In genomic region chr13:114114666-114115065, GRCh38 we compare ENCODE assay signal across 8 cellular contexts. TPM values are rescaled to one million over a fixed set of nuclear protein-coding genes. Genes with fewer than 3 reads are reported as not detected.
A peak's percentile ranks its signal among the peaks of the same experiment; 100 is the strongest.
DNase-seq lines count a peak whose midpoint lies in the region; ATAC-seq and TF ChIP-seq lines count a peak whose summit lies in the region.
"Not testable (repeated sequence)": the region's sequence is repeated elsewhere in the genome, so short reads cannot be mapped to it uniquely, and the experiment has no call there.
"Had no signal": no experiment of that assay in that cellular context is flagged by ENCODE, and none has a peak within 500 bp of the region (broad histone marks: within the 10 kb centered on the region; RNA-seq: fewer than 3 reads in every experiment).

No MANE protein-coding gene starts in this region.

- peaks cover 72% of the 10 kb centered on the region for H3K4me1 Mint-ChIP-seq in activated T-cell treated with anti-CD3 and anti-CD28 coated beads, Interleukin-2, amount 50 U/mL, for 4 hours (ENCODE audit: low read depth)
- H3K4me1 Mint-ChIP-seq in chondrocyte (ENCODE audit: low read depth), result peaks cover 78% of the 10 kb centered on the region
- peaks cover 43% of the 10 kb centered on the region in 2 donors for H3K4me1 Mint-ChIP-seq in natural killer cell treated with Interleukin-12 subunit alpha and Interleukin-12 subunit beta and Interleukin-15 and Interleukin-18, amount 100 ng/mL, for 72 hours (ENCODE audit: low read depth in 2 of 2)
- peaks cover 54% of the 10 kb centered on the region for H3K4me1 Mint-ChIP-seq in stimulated activated memory B cell treated with anti-CD40 and anti-IgM and Interleukin-4, amounts not matched to agents 10 μg/mL and 1 μg/mL and 100 μg/mL, for 72 hours

- not testable (repeated sequence) for TF ChIP-seq CTCF in HEK293 (tag by site-specific recombination; IDR thresholded peaks at IDR 0.05); WERI-Rb-1 (IDR thresholded peaks at IDR 0.05; ENCODE audit: low read depth, low read length); chondrocyte (IDR thresholded peaks at IDR 0.05)

- not testable (repeated sequence) for H3K27me3 ChIP-seq in WERI-Rb-1 (ENCODE audit: insufficient read depth, low read depth, severe bottlenecking)

- not testable (repeated sequence) for H3K4me3 ChIP-seq in HEK293 (ENCODE audit: low read depth, low read length); WERI-Rb-1 (ENCODE audit: low read depth, low read length)

- H3K27me3 Mint-ChIP-seq in activated T-cell treated with anti-CD3 and anti-CD28 coated beads, Interleukin-2, amount 50 U/mL, for 4 hours (ENCODE audit: low read depth); chondrocyte (ENCODE audit: low read depth); natural killer cell treated with Interleukin-12 subunit alpha and Interleukin-12 subunit beta and Interleukin-15 and Interleukin-18, amount 100 ng/mL, for 72 hours; stimulated activated memory B cell treated with anti-CD40 and anti-IgM and Interleukin-4, amounts not matched to agents 10 μg/mL and 1 μg/mL and 100 μg/mL, for 72 hours: not testable (repeated sequence)

- not testable (repeated sequence) for ATAC-seq in activated T-cell treated with anti-CD3 and anti-CD28 coated beads, Interleukin-2, amount 50 U/mL, for 4 hours; natural killer cell treated with Interleukin-12 subunit alpha and Interleukin-12 subunit beta and Interleukin-15 and Interleukin-18, amount 100 ng/mL, for 72 hours; stimulated activated memory B cell treated with anti-CD40 and anti-IgM and Interleukin-4, amounts not matched to agents 10 μg/mL and 1 μg/mL and 100 μg/mL, for 72 hours

- H3K4me3 Mint-ChIP-seq in activated T-cell treated with anti-CD3 and anti-CD28 coated beads, Interleukin-2, amount 50 U/mL, for 4 hours, result peak overlapping the region; percentile 24
- H3K4me3 Mint-ChIP-seq in chondrocyte (ENCODE audit: unreplicated experiment); stimulated activated memory B cell treated with anti-CD40 and anti-IgM and Interleukin-4, amounts not matched to agents 10 μg/mL and 1 μg/mL and 100 μg/mL, for 72 hours: not testable (repeated sequence)
- peak overlapping the region; percentile 51 for H3K4me3 Mint-ChIP-seq in natural killer cell treated with Interleukin-12 subunit alpha and Interleukin-12 subunit beta and Interleukin-15 and Interleukin-18, amount 100 ng/mL, for 72 hours

- not testable (repeated sequence) for H3K36me3 ChIP-seq in HEK293 (ENCODE audit: control insufficient read depth in 2 of 2, insufficient read depth in 1 of 2, low read length in 2 of 2); WERI-Rb-1

- peaks cover 13% of the 10 kb centered on the region for H3K36me3 Mint-ChIP-seq in activated T-cell treated with anti-CD3 and anti-CD28 coated beads, Interleukin-2, amount 50 U/mL, for 4 hours (ENCODE audit: insufficient read depth)
- not testable (repeated sequence) for H3K36me3 Mint-ChIP-seq in chondrocyte (ENCODE audit: low read depth); natural killer cell treated with Interleukin-12 subunit alpha and Interleukin-12 subunit beta and Interleukin-15 and Interleukin-18, amount 100 ng/mL, for 72 hours; stimulated activated memory B cell treated with anti-CD40 and anti-IgM and Interleukin-4, amounts not matched to agents 10 μg/mL and 1 μg/mL and 100 μg/mL, for 72 hours

- H3K9me3 ChIP-seq in HEK293 (ENCODE audit: control insufficient read depth, insufficient read depth, low read depth, low read length); WERI-Rb-1 (ENCODE audit: severe bottlenecking): not testable (repeated sequence)

- not testable (repeated sequence) for H3K9me3 Mint-ChIP-seq in activated T-cell treated with anti-CD3 and anti-CD28 coated beads, Interleukin-2, amount 50 U/mL, for 4 hours; chondrocyte (ENCODE audit: low read depth); natural killer cell treated with Interleukin-12 subunit alpha and Interleukin-12 subunit beta and Interleukin-15 and Interleukin-18, amount 100 ng/mL, for 72 hours; stimulated activated memory B cell treated with anti-CD40 and anti-IgM and Interleukin-4, amounts not matched to agents 10 μg/mL and 1 μg/mL and 100 μg/mL, for 72 hours

- H3K27ac ChIP-seq in HEK293 (ENCODE audit: extremely low read depth, low read depth, low read length); WERI-Rb-1: not testable (repeated sequence)

- CTCF ChIA-PET in HEK293 (lab: Yijun Ruan, JAX), result not testable (repeated sequence)

- not testable (repeated sequence) for H3K4me1 ChIP-seq in HEK293 (ENCODE audit: control insufficient read depth, insufficient read depth, low read length)

- POLR2A ChIA-PET in HEK293 (lab: Yijun Ruan, JAX), result not testable (repeated sequence)

- DNase-seq in WERI-Rb-1, result peak; percentile 7
- peak; percentile 1 for DNase-seq in activated T-cell treated with anti-CD3 and anti-CD28 coated beads, Interleukin-2, amount 50 U/mL, for 4 hours
- DNase-seq in chondrocyte (ENCODE audit: low spot score), result peak; percentile 34
- DNase-seq in islet precursor cell, result peak; percentile 18
- peak; percentile 62 for DNase-seq in natural killer cell treated with Interleukin-12 subunit alpha and Interleukin-12 subunit beta and Interleukin-15 and Interleukin-18, amount 100 ng/mL, for 72 hours (ENCODE audit: low spot score)

- H3K27ac Mint-ChIP-seq in chondrocyte (ENCODE audit: unreplicated experiment), result not testable (repeated sequence)
- peak overlapping the region; percentile 76 to 77 for H3K27ac Mint-ChIP-seq in natural killer cell treated with Interleukin-12 subunit alpha and Interleukin-12 subunit beta and Interleukin-15 and Interleukin-18, amount 100 ng/mL, for 72 hours
- H3K27ac Mint-ChIP-seq in stimulated activated memory B cell treated with anti-CD40 and anti-IgM and Interleukin-4, amounts not matched to agents 10 μg/mL and 1 μg/mL and 100 μg/mL, for 72 hours, result peak overlapping the region; percentile 70

TF ChIP-seq in HEK293, 187 proteins besides CTCF, POLR2A, EP300 and RAD21:
- TF ChIP-seq ZFHX2 (tag by site-specific recombination; conservative IDR thresholded peaks at IDR 0.05) (0 out of 2 replicates have a peak, but pooled peaks have one; percentile 6), EGR2 (tag by site-specific recombination; IDR thresholded peaks at IDR 0.05; ENCODE audit: low read depth) (0 out of 2 replicates have a peak, but pooled peaks have one; percentile 21)

RNA-seq across cellular contexts. Expression of gene RASA3, which starts 17.8 kb away (rescaled TPM):
- total RNA-seq in activated T-cell treated with anti-CD3 and anti-CD28 coated beads, Interleukin-2, amount 50 U/mL, for 4 hours, result 10 to 100 TPM; 23.7 to 28.7 (median 26.6) TPM
- 29.9 to 40.0 TPM (median 31.2 TPM) in 3 replicates for total RNA-seq in chondrocyte
- total RNA-seq in natural killer cell treated with Interleukin-12 subunit alpha and Interleukin-12 subunit beta and Interleukin-15 and Interleukin-18, amount 100 ng/mL, for 72 hours, result 10 to 100 TPM in 1 of 2 donors, 1 to 10 TPM in 1; 6.9 to 11.7 TPM
- total RNA-seq: HepG2 had no signal

Comparison
In these comparisons a context has a peak if more than half of its experiments do, and no peak if none do; other contexts are left out.
1. DNase-seq: peak in every context shown above with its lines; median percentile 62 in natural killer cell treated with Interleukin-12 subunit alpha and Interleukin-12 subunit beta and Interleukin-15 and Interleukin-18, amount 100 ng/mL, for 72 hours; 34 in chondrocyte; 18 in islet precursor cell; 7 in WERI-Rb-1; 1 in activated T-cell treated with anti-CD3 and anti-CD28 coated beads, Interleukin-2, amount 50 U/mL, for 4 hours.